In the genomic region with DNA sequence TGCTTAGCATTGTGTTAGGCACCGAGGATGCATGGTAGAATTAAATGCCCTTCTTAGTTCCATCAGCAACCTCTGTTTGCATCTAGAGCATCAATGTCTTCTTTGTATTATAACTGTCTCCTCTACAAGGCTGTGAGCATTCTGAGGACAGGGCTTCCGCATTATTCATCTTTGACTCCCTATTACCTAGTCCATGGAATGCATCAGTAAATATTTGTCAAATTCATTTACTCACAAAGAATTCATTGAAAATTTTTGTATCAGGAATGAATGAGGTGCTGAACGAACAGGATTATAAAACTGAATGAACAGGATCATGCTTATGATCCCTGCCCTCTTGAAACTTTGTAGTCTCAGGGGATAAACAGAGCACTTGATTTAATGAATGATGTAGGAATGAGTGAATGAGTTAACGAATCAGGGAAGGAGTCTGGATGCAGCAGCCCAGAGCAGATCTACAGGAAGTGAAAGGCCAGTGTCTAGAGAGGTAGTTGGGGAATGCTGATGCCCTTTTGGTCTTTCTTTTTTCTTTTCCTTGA, we compare ENCODE assay signal across 7 cellular contexts. TPM values are rescaled to one million over a fixed set of nuclear protein-coding genes. Genes with fewer than 3 reads are reported as not detected.
"Had no signal": no experiment of that assay in that cellular context is flagged by ENCODE, and none has a peak within 500 bp of the region (broad histone marks: within the 10 kb centered on the region; RNA-seq: fewer than 3 reads in every experiment).

No MANE protein-coding gene starts in this region.

- H3K4me3 ChIP-seq: GM23338 had no signal

- H2AFZ ChIP-seq: GM23338 had no signal

- H3K4me3 Mint-ChIP-seq: GM23338, H9, IgD-negative memory B cell had no signal

- H3K27me3 Mint-ChIP-seq: IgD-negative memory B cell had no signal

- DNase-seq: H9, HCEC 1CT, KG1 had no signal

- H3K9me3 Mint-ChIP-seq: GM23338, H9, IgD-negative memory B cell had no signal

- ATAC-seq: GM23338 had no signal

- H3K4me2 ChIP-seq: GM23338 had no signal

- H3K27ac Mint-ChIP-seq: GM23338, H9, IgD-negative memory B cell had no signal

- H3K4me1 Mint-ChIP-seq: IgD-negative memory B cell had no signal

RNA-seq across cellular contexts. Expression of gene RHBDL2, which starts 2.8 kb away (rescaled TPM):
- total RNA-seq: H9 had no signal
- polyA plus RNA-seq: IgD-negative memory B cell had no signal

RNA-seq across cellular contexts. Expression of gene GJA9, which starts 57.4 kb away (rescaled TPM):
- total RNA-seq: GM23338, H1, H9, HT-29 had no signal
- polyA plus RNA-seq: H1, IgD-negative memory B cell had no signal
